28 cellular contexts compared by ENCODE assay signal in the genomic region with DNA sequence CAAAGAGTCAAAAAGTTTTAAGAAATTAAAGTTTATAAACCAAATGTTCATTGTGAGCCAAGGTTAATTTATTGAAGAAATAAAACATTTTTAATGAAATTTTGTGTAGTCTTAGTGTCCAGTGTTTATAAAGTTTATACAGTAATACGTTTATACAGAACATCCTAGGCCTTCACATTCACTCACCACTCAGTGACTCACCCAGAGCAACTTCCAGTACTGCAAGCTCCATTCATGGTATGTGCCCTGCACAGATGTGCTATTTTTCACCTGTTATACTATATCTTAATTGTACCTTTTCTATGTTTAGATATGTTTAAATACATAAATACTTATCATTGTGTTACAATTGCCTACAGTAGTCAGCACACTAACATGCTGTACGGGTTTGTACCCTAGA.
"Had no signal": no experiment of that assay in that cellular context is flagged by ENCODE, and none has a peak within 500 bp of the region (broad histone marks: within the 10 kb centered on the region; RNA-seq: fewer than 3 reads in every experiment).

No MANE protein-coding gene starts in this region.

- H3K4me1 ChIP-seq: adrenal gland, heart right ventricle, left ventricle myocardium inferior, right atrium auricular region, suprapubic skin, tibial artery, upper lobe of right lung had no signal

- H3K4me3 ChIP-seq: adrenal gland, heart right ventricle, left ventricle myocardium inferior, lung, mucosa of descending colon, right atrium auricular region, suprapubic skin, tibial artery, upper lobe of right lung had no signal

- H3K27me3 ChIP-seq: adrenal gland, heart right ventricle, right atrium auricular region, suprapubic skin, tibial artery, upper lobe of right lung had no signal

- DNase-seq: activated CD4-positive, alpha-beta memory T cell treated with anti-CD3 and anti-CD28 coated beads for 36 hours; activated CD4-positive, alpha-beta T cell treated with anti-CD3 and anti-CD28 coated beads, Interleukin-2, amount 10 ng/mL, durations not matched to agents 24 days and 14 days; activated CD4-positive, CD25-positive, alpha-beta regulatory T cell treated with anti-CD3 and anti-CD28 coated beads, Interleukin-2, amount 50 U/mL, for 72 hours; activated CD8-positive, alpha-beta memory T cell treated with anti-CD3 and anti-CD28 coated beads, Interleukin-2, amount 50 U/mL, for 4 hours; activated effector memory CD4-positive, alpha-beta T cell treated with anti-CD3 and anti-CD28 coated beads, Interleukin-2, amount 50 U/mL, for 16 hours; activated naive CD4-positive, alpha-beta T cell treated with anti-CD3 and anti-CD28 coated beads for 36 hours; activated naive CD8-positive, alpha-beta T cell treated with anti-CD3 and anti-CD28 coated beads for 36 hours; activated T-cell treated with anti-CD3 and anti-CD28 coated beads, Interleukin-2, amount 50 U/mL, for 1 hour; adrenal gland; aorta; caudate nucleus; erythroblast; foreskin melanocyte; heart right ventricle; left ventricle myocardium inferior; mucosa of descending colon; stimulated activated CD4-positive, alpha-beta T cell treated with anti-CD3 and anti-CD28 coated beads, Interleukin-15, amount 100 ng/mL, for 24 hours; stimulated activated CD4-positive, alpha-beta T cell treated with anti-CD3 and anti-CD28 coated beads, Interleukin-2, amount 100 ng/mL, for 24 hours; stimulated activated naive B cell treated with anti-CD40 and anti-IgM and Interleukin-4, amounts not matched to agents 10 μg/mL and 1 μg/mL and 100 μg/mL, for 72 hours; SW 1271; T-helper 9 cell; tibial artery; upper lobe of right lung had no signal

- H3K27ac ChIP-seq: adrenal gland, heart right ventricle, left ventricle myocardium inferior, right atrium auricular region, suprapubic skin, tibial artery, upper lobe of right lung had no signal

- FAIRE-seq: TTC549 had no signal

- ATAC-seq: heart right ventricle; mucosa of descending colon; natural killer cell treated with Interleukin-12 subunit alpha and Interleukin-12 subunit beta and Interleukin-15 and Interleukin-18, amount 100 ng/mL, for 72 hours; stimulated activated naive B cell treated with anti-CD40 and anti-IgM and Interleukin-4, amounts not matched to agents 10 μg/mL and 1 μg/mL and 100 μg/mL, for 72 hours; upper lobe of right lung had no signal

- H3K9me3 ChIP-seq: adrenal gland, heart right ventricle, left ventricle myocardium inferior, mucosa of descending colon, right atrium auricular region, suprapubic skin, tibial artery, upper lobe of right lung had no signal
